Comparison of ENCODE assay signal across 8 cellular contexts in genomic region chr14:31561155-31561846, GRCh38. TPM values are rescaled to one million over a fixed set of nuclear protein-coding genes. Genes with fewer than 3 reads are reported as not detected.
DNase-seq lines count a peak whose midpoint lies in the region; ATAC-seq, FAIRE-seq and TF ChIP-seq lines count a peak whose summit lies in the region.

Gene NUBPL (plus strand): TSS chr14:31561404. CDS start chr14:31561440, 36 bp downstream.

- CTCF ChIA-PET in OCI-LY7 (lab: Charles Lee; ENCODE audit: unreplicated experiment) = no interaction called here

- BruUV-seq in OCI-LY7 (replicated peaks; lab: Mats Ljungman, UMichigan) = no TSS peak

- H3K9me2 ChIP-seq in OCI-LY7 (ENCODE audit: insufficient read depth, low read length) = no peaks in the 10 kb centered on the region

- H3K27ac ChIP-seq in OCI-LY7 (ENCODE audit: low read depth, low read length, poor library complexity, severe bottlenecking) = peak within 1 kb of the TSS; percentile 38

- POLR2A ChIA-PET in OCI-LY7 (lab: Charles Lee) = interaction anchor here (0.6 to 1.0 kb wide), 3 partner anchors 8 to 50 kb away, joined by 3 read pairs; no protein-coding TSS in a partner anchor

- ATAC-seq in GM21526 (IDR thresholded peaks at IDR 0.05; ENCODE audit: low FRiP score, unreplicated experiment) = peak; percentile 94

- peak; percentile 72 for DNase-seq in D721Med (ENCODE audit: insufficient read length, low spot score)
- DNase-seq in HuH-7.5 (ENCODE audit: low spot score) = peak; percentile 100
- peak; percentile 95 for DNase-seq in OCI-LY7 (ENCODE audit: low spot score)
- DNase-seq in activated T-cell treated with anti-CD3 and anti-CD28 coated beads for 4 hours = peak; percentile 96
- DNase-seq in epithelial cell of proximal tubule (ENCODE audit: low read depth) = peak; percentile 70
- peak; percentile 97 for DNase-seq in mucosa of gallbladder (ENCODE audit: low spot score)
- DNase-seq in stimulated activated CD8-positive, alpha-beta memory T cell treated with anti-CD3 and anti-CD28 coated beads, Interleukin-4, amount 100 ng/mL, for 4 hours (ENCODE audit: low read depth in 2 of 2, low spot score in 1 of 2) = peak; percentile 93 to 97

- no peaks in the 10 kb centered on the region for H4K20me1 ChIP-seq in OCI-LY7 (ENCODE audit: insufficient read depth, low read length)

- FAIRE-seq in D721Med (lab: Jason Lieb, UNC) = peak; percentile 29

- H3K4me2 ChIP-seq in OCI-LY7 (ENCODE audit: low read length) = peak within 1 kb of the TSS; percentile 63

- intact Hi-C loops in OCI-LY7 (cut with micrococcal nuclease; ENCODE audit: unreplicated experiment) = loop anchor here (2.0 to 5.0 kb wide), 3 partner anchors 104 to 641 kb away; partner anchors contain the start of genes ARHGAP5, DTD2, RNU6-7 and RNU6-8

- peaks cover 6% of the 10 kb centered on the region; the same call in 1 of the 2 replicates for H3K79me2 ChIP-seq in OCI-LY7 (ENCODE audit: insufficient read depth, low read depth, low read length)

- TF ChIP-seq CTCF in D721Med (IDR thresholded peaks at IDR 0.05; ENCODE audit: insufficient read depth, missing control alignments) = no peak
- no peak for TF ChIP-seq CTCF in OCI-LY7 (conservative IDR thresholded peaks at IDR 0.05; ENCODE audit: low read length)
- TF ChIP-seq CTCF in epithelial cell of proximal tubule (conservative IDR thresholded peaks at IDR 0.05; ENCODE audit: low read depth, low read length) = no peak

- peak within 1 kb of the TSS; percentile 87 for H3K4me3 ChIP-seq in OCI-LY7 (ENCODE audit: low read depth, low read length, poor library complexity, severe bottlenecking)
- peak within 1 kb of the TSS; percentile 80 for H3K4me3 ChIP-seq in epithelial cell of proximal tubule (ENCODE audit: low read depth, low read length)

- peaks cover 4% of the 10 kb centered on the region; the same call in 1 of the 2 replicates for H3K9me3 ChIP-seq in OCI-LY7 (ENCODE audit: low read length)

- H3K4me1 ChIP-seq in OCI-LY7 (ENCODE audit: insufficient read depth, low read length, poor library complexity, severe bottlenecking) = peaks cover 5% of the 10 kb centered on the region

- no peaks in the 10 kb centered on the region for H3K36me3 ChIP-seq in OCI-LY7 (ENCODE audit: insufficient read depth, low read length)

- peak within 1 kb of the TSS; percentile 100 for H2AFZ ChIP-seq in OCI-LY7 (ENCODE audit: low read length)

RNA-seq across cellular contexts. Expression of gene NUBPL, which starts in this region (rescaled TPM):
- total RNA-seq in OCI-LY7 (2014; rRNA removed; shearing (Covaris generic)) = 9.0 and 15.1 TPM in 2 replicates
- total RNA-seq in OCI-LY7 (2022) = 13.7 and 17.5 TPM in 2 replicates
- 6.3 and 8.6 TPM in 2 replicates for total RNA-seq in epithelial cell of proximal tubule
- 11.4 TPM for total RNA-seq in mucosa of gallbladder

Comparison
In these comparisons a context has a peak if more than half of its experiments do, and no peak if none do; other contexts are left out.
1. Peak in every context shown above with its lines: DNase-seq, ATAC-seq, H3K4me3 ChIP-seq and H3K27ac ChIP-seq.